ENCODE assay signal across 12 cellular contexts in genomic region chr20:52490715-52491430, GRCh38.
DNase-seq lines count a peak whose midpoint lies in the region; ATAC-seq, FAIRE-seq and TF ChIP-seq lines count a peak whose summit lies in the region.
"Had no signal": no experiment of that assay in that cellular context is flagged by ENCODE, and none has a peak within 500 bp of the region (broad histone marks: within the 10 kb centered on the region; RNA-seq: fewer than 3 reads in every experiment).

No MANE protein-coding gene starts in this region.

- no peak overlapping the region for H3K9ac ChIP-seq in HepG2 (ENCODE audit: insufficient read depth, low read depth, low read length)

- DNase-seq in AG09309 (ENCODE audit: low read depth) (peak; percentile 83), M059J (ENCODE audit: low read depth) (peak; percentile 97), chondrocyte (ENCODE audit: low spot score) (no peak), HepG2 (ENCODE audit: low spot score) (no peak), upper lobe of left lung (no peak)
- no peak for DNase-seq in stimulated activated naive CD4-positive, alpha-beta T cell treated with Interleukin-2 at 50 U/mL for 16 hours (lab: John Stamatoyannopoulos, UW)
- DNase-seq: BE2C, SJCRH30 had no signal

- no peak overlapping the region for H3K4me3 Mint-ChIP-seq in chondrocyte (ENCODE audit: unreplicated experiment)
- H3K4me3 Mint-ChIP-seq: GM23338 had no signal

- CTCF ChIA-PET in HepG2 (lab: Yijun Ruan, JAX; ENCODE audit: low intra/inter-chr PET ratio, low total read pairs) = no interaction called here

- H3K27ac Mint-ChIP-seq in chondrocyte (ENCODE audit: unreplicated experiment) = peak overlapping the region; percentile 96
- H3K27ac Mint-ChIP-seq: GM23338 had no signal

- FAIRE-seq in HepG2 (lab: Jason Lieb, UNC) = no peak
- FAIRE-seq: colon had no signal

- TF ChIP-seq POLR2A in HepG2 (IDR thresholded peaks at IDR 0.05; ENCODE audit: insufficient read depth in 1 of 2, low read depth in 2 of 2, low read length in 2 of 2) (no peak), upper lobe of left lung (IDR thresholded peaks at IDR 0.05) (no peak)

- H3K27me3 ChIP-seq in HepG2 (ENCODE audit: control insufficient read depth in 1 of 2, insufficient read depth in 2 of 2, low read length in 2 of 2) = no peaks in the 10 kb centered on the region
- H3K27me3 ChIP-seq in upper lobe of left lung = no peaks in the 10 kb centered on the region
- H3K27me3 ChIP-seq: BE2C had no signal

- 21% methylated on average over 10 of the region's 10 CpGs for WGBS in HepG2 (ENCODE audit: low lambda C conversion rate)
- 55 to 59% methylated on average over 10 of the region's 10 CpGs for whole genome bisulfite sequencing in upper lobe of left lung, 2 donors

- H3K27me3 Mint-ChIP-seq in chondrocyte (ENCODE audit: low read depth) = no peaks in the 10 kb centered on the region

- H3K36me3 ChIP-seq in HepG2 (replicated peaks in 1 of 2; ENCODE audit: control insufficient read depth in 1 of 2, insufficient read depth in 2 of 2, low read length in 2 of 2) (no peaks in the 10 kb centered on the region), upper lobe of left lung (no peaks in the 10 kb centered on the region)
- H3K36me3 ChIP-seq: BE2C, SJCRH30 had no signal

- no peaks in the 10 kb centered on the region for H3K36me3 Mint-ChIP-seq in chondrocyte (ENCODE audit: low read depth)

- TF ChIP-seq EP300 in HepG2 (IDR thresholded peaks at IDR 0.05; ENCODE audit: low read depth in 2 of 2, low read length in 2 of 2) (no peak), HepG2 (CRISPR knock-in tag; IDR thresholded peaks at IDR 0.05; ENCODE audit: borderline replicate concordance) (no peak), upper lobe of left lung (IDR thresholded peaks at IDR 0.05) (no peak)

- POLR2A ChIA-PET in HepG2 (lab: Yijun Ruan, JAX) = no interaction called here

- BruUV-seq in HepG2 (replicated peaks; lab: Mats Ljungman, UMichigan) = no TSS peak

- H3K4me1 ChIP-seq in HepG2 (ENCODE audit: insufficient read depth, low read length) = no peaks in the 10 kb centered on the region
- H3K4me1 ChIP-seq in upper lobe of left lung = peaks cover 0 to 8% (median 0%) of the 10 kb centered on the region in 4 donors
- H3K4me1 ChIP-seq: BE2C, SJCRH30 had no signal

- TF ChIP-seq RAD21 in HepG2 (CRISPR knock-in tag; IDR thresholded peaks at IDR 0.05) = no peak

- peaks cover 5% of the 10 kb centered on the region for H3K9me3 Mint-ChIP-seq in chondrocyte (ENCODE audit: low read depth)
- H3K9me3 Mint-ChIP-seq: GM23338 had no signal

- H4K20me1 ChIP-seq in HepG2 (ENCODE audit: insufficient read depth, low read length) = no peaks in the 10 kb centered on the region

- no peak for TF ChIP-seq CTCF in AG09309 (IDR thresholded peaks at IDR 0.05; ENCODE audit: control insufficient read depth, insufficient read depth, low read depth, low read length, missing control alignments)
- TF ChIP-seq CTCF in chondrocyte (IDR thresholded peaks at IDR 0.05) = no peak
- TF ChIP-seq CTCF in HepG2 (CRISPR knock-in tag; IDR thresholded peaks at IDR 0.05) = no peak
- TF ChIP-seq CTCF in upper lobe of left lung (IDR thresholded peaks at IDR 0.05) = no peak

- H3K27ac ChIP-seq in HepG2 (ENCODE audit: extremely low read length, insufficient read depth, low read length) (no peak overlapping the region), upper lobe of left lung (no peak overlapping the region)
- H3K27ac ChIP-seq: SJCRH30 had no signal

- in situ Hi-C loops in HepG2 (cut with HindIII; ENCODE audit: extremely low pct_ligation_motif_present, low pct_unique_long_range_greater_than_20kb) = no loop called here

- H3K9me3 ChIP-seq in HepG2 (ENCODE audit: low read length) (no peaks in the 10 kb centered on the region), upper lobe of left lung (no peaks in the 10 kb centered on the region)
- H3K9me3 ChIP-seq: BE2C, SJCRH30 had no signal

- intact Hi-C loops in HepG2 (cut with micrococcal nuclease; ENCODE audit: unreplicated experiment) = no loop called here

- H3K4me3 ChIP-seq in AG09309 (ENCODE audit: control insufficient read depth, low read depth, low read length) (no peak overlapping the region), HepG2 (replicated peaks in 1 of 3; ENCODE audit: insufficient read depth in 1 of 3, low read depth in 2 of 3, low read length in 3 of 3) (no peak overlapping the region), upper lobe of left lung (no peak overlapping the region)
- H3K4me3 ChIP-seq: GM23338, SJCRH30 had no signal

- H2AFZ ChIP-seq in HepG2 (ENCODE audit: low read length) = no peak overlapping the region
- H2AFZ ChIP-seq: GM23338 had no signal

- H3K4me1 Mint-ChIP-seq in chondrocyte (ENCODE audit: low read depth) = peaks cover 33% of the 10 kb centered on the region
- H3K4me1 Mint-ChIP-seq: GM23338 had no signal

- ATAC-seq in HepG2 = no peak
- no peak for ATAC-seq in GM19328 (IDR thresholded peaks at IDR 0.05; ENCODE audit: unreplicated experiment)
- no peak for ATAC-seq in upper lobe of left lung (ENCODE audit: low FRiP score in 2 of 2)
- no peak for ATAC-seq in HG02981 (IDR thresholded peaks at IDR 0.05; ENCODE audit: unreplicated experiment)
- ATAC-seq: GM23338 had no signal

- no peak overlapping the region for H3K4me2 ChIP-seq in HepG2 (ENCODE audit: low read depth, low read length)
- H3K4me2 ChIP-seq: GM23338 had no signal

- H3K79me2 ChIP-seq in HepG2 (ENCODE audit: insufficient read depth, low read length) = no peaks in the 10 kb centered on the region

TF ChIP-seq in HepG2, 621 proteins besides CTCF, POLR2A, EP300 and RAD21:
- 0 out of 2 replicates have a peak, but pooled peaks have one; percentile 26 for TF ChIP-seq BHLHE40 (IDR thresholded peaks at IDR 0.05; ENCODE audit: low read length)
- no peak for TF ChIP-seq ZNF407 (CRISPR knock-in tag; IDR thresholded peaks at IDR 0.05; ENCODE audit: not compliant biosample characterization)
- TF ChIP-seq HBP1 (CRISPR knock-in tag; IDR thresholded peaks at IDR 0.05; ENCODE audit: low read depth) = no peak
- no peak for TF ChIP-seq ZNF75D (CRISPR knock-in tag; IDR thresholded peaks at IDR 0.05; ENCODE audit: borderline replicate concordance)

Comparison
In these comparisons a context has a peak if more than half of its experiments do, and no peak if none do; other contexts are left out.
1. DNase-seq: peak in AG09309 (single experiment) and M059J (single experiment); none in chondrocyte (single experiment), HepG2 (single experiment), stimulated activated naive CD4-positive, alpha-beta T cell treated with Interleukin-2 at 50 U/mL for 16 hours (single experiment) and upper lobe of left lung (0 of 2).